In genomic region chr22:29719894-29720645, GRCh38 we compare ENCODE assay signal across 10 cellular contexts. TPM values are rescaled to one million over a fixed set of nuclear protein-coding genes. Genes with fewer than 3 reads are reported as not detected.
DNase-seq lines count a peak whose midpoint lies in the region; ATAC-seq, FAIRE-seq and TF ChIP-seq lines count a peak whose summit lies in the region.
"Had no signal": no experiment of that assay in that cellular context is flagged by ENCODE, and none has a peak within 500 bp of the region (broad histone marks: within the 10 kb centered on the region; RNA-seq: fewer than 3 reads in every experiment).

CABP7 (plus strand) TSS chr22:29720003; CDS start chr22:29720425, 422 bp downstream.

- no peak for TF ChIP-seq POLR2A in H54 (IDR thresholded peaks at IDR 0.05; ENCODE audit: low read depth, low read length)

- ATAC-seq in central memory CD8-positive, alpha-beta T cell (replicated peaks; ENCODE audit: extremely low read depth, poor library complexity, severe bottlenecking) = no peak

- peaks cover 10% of the 10 kb centered on the region for H3K4me1 Mint-ChIP-seq in central memory CD8-positive, alpha-beta T cell
- peaks cover 10% of the 10 kb centered on the region for H3K4me1 Mint-ChIP-seq in neural progenitor cell

- no peak within 1 kb of the TSS for H2AFZ ChIP-seq in neural progenitor cell (replicated peaks)

- no peaks in the 10 kb centered on the region for H3K36me3 ChIP-seq in neural progenitor cell

- peaks cover 66% of the 10 kb centered on the region for H3K27me3 ChIP-seq in neural progenitor cell

- H3K4me3 ChIP-seq in neural progenitor cell = peak within 1 kb of the TSS; percentile 39

- H3K9me3 ChIP-seq in neural progenitor cell (ENCODE audit: low read depth) = no peaks in the 10 kb centered on the region

- POLR2A ChIA-PET in HEK293T (lab: Yijun Ruan, JAX) = no interaction called here

- DNase-seq in NCI-H345 (lab: John Stamatoyannopoulos, UW) = peak; percentile 30
- no peak for DNase-seq in NCI-H345 treated with DMSO at 0.1 percent for 48 hours (lab: John Stamatoyannopoulos, UW; ENCODE audit: unreplicated experiment)
- DNase-seq in HEK293T (ENCODE audit: extremely low spot score) = peak; percentile 57
- DNase-seq in central memory CD8-positive, alpha-beta T cell (ENCODE audit: low spot score in 2 of 2) = no peak
- peak; percentile 70 for DNase-seq in neural progenitor cell (ENCODE audit: low spot score)
- DNase-seq in H54 (ENCODE audit: insufficient read length, low spot score) = no peak
- DNase-seq in activated effector memory CD4-positive, alpha-beta T cell treated with Interleukin-2 at 50 U/mL for 16 hours = no peak
- DNase-seq in activated CD8-positive, alpha-beta memory T cell treated with anti-CD3 and anti-CD28 coated beads, Interleukin-2, amount 50 U/mL, for 4 hours = no peak
- DNase-seq: NCI-H524 treated with DMSO at 0.1 percent for 48 hours had no signal

- no peak within 1 kb of the TSS for H3K27ac ChIP-seq in neural progenitor cell

- no peak for TF ChIP-seq CTCF in neural progenitor cell (IDR thresholded peaks at IDR 0.05)

- peak within 1 kb of the TSS; percentile 79 for H3K4me2 ChIP-seq in neural progenitor cell

- H4K20me1 ChIP-seq in neural progenitor cell (ENCODE audit: low read depth) = peaks cover 44% of the 10 kb centered on the region

- H3K4me1 ChIP-seq in neural progenitor cell = peaks cover 3% of the 10 kb centered on the region

- FAIRE-seq in H54 (lab: Jason Lieb, UNC) = no peak

- H3F3A ChIP-seq in neural progenitor cell (ENCODE audit: low read depth) = no peaks in the 10 kb centered on the region

- H3K9me3 Mint-ChIP-seq in central memory CD8-positive, alpha-beta T cell = no peaks in the 10 kb centered on the region
- H3K9me3 Mint-ChIP-seq in neural progenitor cell = peaks cover 2% of the 10 kb centered on the region
- H3K9me3 Mint-ChIP-seq: stimulated activated naive CD8-positive, alpha-beta T cell treated with anti-CD3 and anti-CD28 coated beads, Interleukin-15, Interleukin-2, amounts not matched to agents 100 ng/mL and 50 ng/mL, for 24 hours had no signal

- peaks cover 63% of the 10 kb centered on the region for H3K27me3 Mint-ChIP-seq in central memory CD8-positive, alpha-beta T cell
- H3K27me3 Mint-ChIP-seq in neural progenitor cell (ENCODE audit: insufficient read depth, low read depth) = peaks cover 50% of the 10 kb centered on the region

- no peaks in the 10 kb centered on the region for H3K79me2 ChIP-seq in neural progenitor cell (ENCODE audit: low read depth)

- CTCF ChIA-PET in HEK293T (lab: Yijun Ruan, JAX) = no interaction called here

- peak within 1 kb of the TSS; percentile 37 for H3K4me3 Mint-ChIP-seq in central memory CD8-positive, alpha-beta T cell
- peak within 1 kb of the TSS; percentile 68 for H3K4me3 Mint-ChIP-seq in neural progenitor cell
- H3K4me3 Mint-ChIP-seq: stimulated activated naive CD8-positive, alpha-beta T cell treated with anti-CD3 and anti-CD28 coated beads, Interleukin-15, Interleukin-2, amounts not matched to agents 100 ng/mL and 50 ng/mL, for 24 hours had no signal

- H3K9ac ChIP-seq in neural progenitor cell = no peak within 1 kb of the TSS

- peaks cover 1% of the 10 kb centered on the region for H3K36me3 Mint-ChIP-seq in central memory CD8-positive, alpha-beta T cell (ENCODE audit: insufficient read depth)
- no peaks in the 10 kb centered on the region for H3K36me3 Mint-ChIP-seq in neural progenitor cell

- no peak within 1 kb of the TSS for H3K27ac Mint-ChIP-seq in central memory CD8-positive, alpha-beta T cell (ENCODE audit: low read depth)
- H3K27ac Mint-ChIP-seq in neural progenitor cell = no peak within 1 kb of the TSS
- H3K27ac Mint-ChIP-seq: stimulated activated naive CD8-positive, alpha-beta T cell treated with anti-CD3 and anti-CD28 coated beads, Interleukin-15, Interleukin-2, amounts not matched to agents 100 ng/mL and 50 ng/mL, for 24 hours had no signal

TF ChIP-seq in HEK293T, 16 proteins besides CTCF, POLR2A, EP300 and RAD21:
- no peak for TF ChIP-seq LEF1 (IDR thresholded peaks at IDR 0.05; ENCODE audit: borderline replicate concordance)
- no peak for TF ChIP-seq ARNT (IDR thresholded peaks at IDR 0.05)
- no peak for TF ChIP-seq TARDBP (IDR thresholded peaks at IDR 0.05)
- no peak for TF ChIP-seq ZNF384 (IDR thresholded peaks at IDR 0.05)
- no peak for TF ChIP-seq NFRKB (IDR thresholded peaks at IDR 0.05)
- no peak for TF ChIP-seq BHLHE40 (IDR thresholded peaks at IDR 0.05; ENCODE audit: borderline replicate concordance)

RNA-seq across cellular contexts. Expression of gene CABP7, which starts in this region (rescaled TPM):
- total RNA-seq in neural progenitor cell (ENCODE audit: low replicate concordance) = 0.09 TPM in 1 of 2 replicates, not detected in the other

Comparison
In these comparisons a context has a peak if more than half of its experiments do, and no peak if none do; other contexts are left out.
1. DNase-seq: peak in NCI-H345 (single experiment) and HEK293T (single experiment); none in NCI-H345 treated with DMSO at 0.1 percent for 48 hours (single experiment), central memory CD8-positive, alpha-beta T cell (0 of 2), H54 (single experiment), activated effector memory CD4-positive, alpha-beta T cell treated with Interleukin-2 at 50 U/mL for 16 hours (single experiment) and activated CD8-positive, alpha-beta memory T cell treated with anti-CD3 and anti-CD28 coated beads, Interleukin-2, amount 50 U/mL, for 4 hours (single experiment).
2. Peak in DNase-seq, H3K4me3 ChIP-seq and H3K4me2 ChIP-seq in neural progenitor cell; RNA of the gene not detected or under 1 TPM.